In the genomic region with DNA sequence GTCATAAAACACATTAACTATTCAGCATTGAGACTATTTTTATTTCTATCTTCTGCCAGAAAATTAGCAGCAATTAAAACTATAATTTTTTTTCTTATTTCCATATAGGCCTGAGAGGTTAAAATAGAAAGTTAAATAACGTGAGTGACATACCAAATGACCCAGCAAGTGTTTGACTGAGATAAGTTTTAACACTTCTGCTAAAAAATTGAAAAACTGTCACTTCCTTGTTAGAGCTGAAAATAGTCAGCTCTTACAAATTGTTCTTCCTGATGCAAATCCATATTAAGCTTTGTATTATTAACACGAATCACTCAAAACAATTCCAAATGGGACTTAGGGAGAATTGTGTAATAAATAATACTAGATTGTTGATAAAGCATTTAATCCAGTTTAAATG, we compare ENCODE assay signal across 17 cellular contexts. TPM values are rescaled to one million over a fixed set of nuclear protein-coding genes. Genes with fewer than 3 reads are reported as not detected.
"Had no signal": no experiment of that assay in that cellular context is flagged by ENCODE, and none has a peak within 500 bp of the region (broad histone marks: within the 10 kb centered on the region; RNA-seq: fewer than 3 reads in every experiment).

No MANE protein-coding gene starts in this region.

- ATAC-seq: activated CD8-positive, alpha-beta memory T cell treated with anti-CD3 and anti-CD28 coated beads, Interleukin-2, amount 10 ng/mL, durations not matched to agents 7 days and 5 days; activated T-cell treated with anti-CD3 and anti-CD28 coated beads, Interleukin-2, amount 50 U/mL, for 4 hours; gastrocnemius medialis; heart right ventricle had no signal

- DNase-seq: activated CD4-positive, alpha-beta T cell treated with anti-CD3 and anti-CD28 coated beads, Interleukin-2, amount 50 U/mL, for 48 hours; activated CD4-positive, CD25-positive, alpha-beta regulatory T cell treated with anti-CD3 and anti-CD28 coated beads, Interleukin-2, amount 50 U/mL, for 72 hours; activated CD8-positive, alpha-beta memory T cell treated with anti-CD3 and anti-CD28 coated beads, Interleukin-2, amount 10 ng/mL, durations not matched to agents 7 days and 5 days; activated effector memory CD4-positive, alpha-beta T cell treated with anti-CD3 and anti-CD28 coated beads, Interleukin-2, amount 50 U/mL, for 16 hours; activated naive CD8-positive, alpha-beta T cell treated with anti-CD3 and anti-CD28 coated beads, Interleukin-2, amount 10 ng/mL, durations not matched to agents 7 days and 5 days; activated T-cell treated with anti-CD3 and anti-CD28 coated beads, Interleukin-2, amount 50 U/mL, for 4 hours; anterior cingulate cortex; gastrocnemius medialis; heart right ventricle; left ventricle myocardium inferior; mesenchymal stem cell; ovary; stimulated activated CD4-positive, alpha-beta T cell treated with anti-CD3 and anti-CD28 coated beads, Interleukin-15, amount 100 ng/mL, for 24 hours; stimulated activated CD4-positive, alpha-beta T cell treated with anti-CD3 and anti-CD28 coated beads, Interleukin-4, amount 100 ng/mL, for 24 hours; T-helper 2 cell; upper lobe of right lung had no signal

RNA-seq across cellular contexts. Expression of a gene that starts 26.5 kb away (rescaled TPM):
- total RNA-seq: neural crest cell had no signal
